In the genomic region with DNA sequence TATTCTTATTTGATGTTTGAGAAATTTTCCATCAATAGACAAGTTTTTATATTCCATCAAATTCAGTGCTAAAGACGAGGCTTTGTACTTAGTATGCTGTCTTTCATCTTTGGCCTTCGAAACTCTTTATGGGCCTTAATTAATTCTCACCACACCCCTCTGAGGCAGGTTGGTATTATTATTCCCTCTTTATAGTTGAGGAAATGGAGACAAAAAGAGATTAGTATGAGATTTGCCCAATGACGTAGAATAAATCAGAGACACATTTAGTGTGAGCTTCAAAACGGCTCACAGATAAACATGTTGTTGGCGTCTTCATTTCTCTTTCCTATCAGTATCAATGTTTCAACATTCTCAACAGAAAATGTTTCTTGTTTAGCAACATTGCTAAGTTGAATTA, we compare ENCODE assay signal across 20 cellular contexts. TPM values are rescaled to one million over a fixed set of nuclear protein-coding genes. Genes with fewer than 3 reads are reported as not detected.
DNase-seq lines count a peak whose midpoint lies in the region; ATAC-seq and TF ChIP-seq lines count a peak whose summit lies in the region.
"Had no signal": no experiment of that assay in that cellular context is flagged by ENCODE, and none has a peak within 500 bp of the region (broad histone marks: within the 10 kb centered on the region; RNA-seq: fewer than 3 reads in every experiment).

No MANE protein-coding gene starts in this region.

- no peaks in the 10 kb centered on the region for H3K79me2 ChIP-seq in mammary epithelial cell (ENCODE audit: insufficient read depth, low read length)

- no TSS peak for BruUV-seq in mammary epithelial cell (replicated peaks; lab: Mats Ljungman, UMichigan)

- H3K4me3 ChIP-seq in mammary epithelial cell (replicated peaks in 1 of 3; ENCODE audit: insufficient read depth in 1 of 3, low read depth in 2 of 3, low read length in 3 of 3) (no peak overlapping the region), lower lobe of right lung (no peak overlapping the region)

- H3K36me3 Mint-ChIP-seq in mesothelial cell of epicardium (no peaks in the 10 kb centered on the region), type B pancreatic cell (no peaks in the 10 kb centered on the region)

- ATAC-seq in lower lobe of right lung = no peak
- ATAC-seq: HCT116, Panc1 had no signal

- H3K9ac ChIP-seq in mammary epithelial cell (ENCODE audit: insufficient read depth, low read length) = no peak overlapping the region

- H3K36me3 ChIP-seq in mammary epithelial cell (ENCODE audit: insufficient read depth, low read length) (no peaks in the 10 kb centered on the region), lower lobe of right lung (no peaks in the 10 kb centered on the region)

- H3K4me1 ChIP-seq in mammary epithelial cell (ENCODE audit: insufficient read depth, low read length) = peaks cover 15% of the 10 kb centered on the region
- H3K4me1 ChIP-seq in lower lobe of right lung = peaks cover 13% of the 10 kb centered on the region

- no peaks in the 10 kb centered on the region for H3K27me3 Mint-ChIP-seq in mesothelial cell of epicardium (ENCODE audit: low read depth)
- H3K27me3 Mint-ChIP-seq in type B pancreatic cell = peaks cover 3% of the 10 kb centered on the region

- H3K4me1 Mint-ChIP-seq in mesothelial cell of epicardium (peaks cover 45% of the 10 kb centered on the region), type B pancreatic cell (ENCODE audit: unreplicated experiment) (peaks cover 22% of the 10 kb centered on the region)

- H3K27ac ChIP-seq in mammary epithelial cell (ENCODE audit: insufficient read depth, low read depth, low read length) (peak overlapping the region; percentile 76), lower lobe of right lung (no peak overlapping the region)
- H3K27ac ChIP-seq: RWPE1 had no signal

- CTCF ChIA-PET in mammary epithelial cell (lab: Charles Lee; ENCODE audit: low non-redundant PET) = interaction anchor here (0.6 kb wide), 2 partner anchors 19 to 245 kb away, joined by 3 to 6 read pairs; no protein-coding TSS in a partner anchor

- H4K20me1 ChIP-seq in mammary epithelial cell (ENCODE audit: insufficient read depth, low read length) = no peaks in the 10 kb centered on the region

- H2AFZ ChIP-seq in mammary epithelial cell (ENCODE audit: low read depth, low read length) = no peak overlapping the region

- dilution Hi-C loops in mammary epithelial cell (cut with HindIII; ENCODE audit: low sequenced_read_pairs) = no loop called here

- peak overlapping the region; percentile 33 for H3K4me2 ChIP-seq in mammary epithelial cell (ENCODE audit: insufficient read depth, low read depth, low read length)

- intact Hi-C loops in mammary epithelial cell (cut with micrococcal nuclease) = loop anchor here (5.0 kb wide), 1 partner anchor 34 kb away; a partner anchor contains a TSS
- intact Hi-C loops in lower lobe of right lung (cut with DNase I) = no loop called here

- TF ChIP-seq CTCF in mammary epithelial cell (conservative IDR thresholded peaks at IDR 0.05 in 1 of 2, IDR thresholded peaks at IDR 0.05 in 1 of 2; ENCODE audit: extremely low read depth in 1 of 2, insufficient read depth in 1 of 2, low read depth in 1 of 2, low read length in 2 of 2) = no peak
- TF ChIP-seq CTCF in mesothelial cell of epicardium (IDR thresholded peaks at IDR 0.05; ENCODE audit: unreplicated experiment) = no peak
- TF ChIP-seq CTCF in type B pancreatic cell (conservative IDR thresholded peaks at IDR 0.05) = no peak
- TF ChIP-seq CTCF in lower lobe of right lung (IDR thresholded peaks at IDR 0.05) = no peak

- H3K9me3 ChIP-seq in mammary epithelial cell (replicated peaks; ENCODE audit: insufficient read depth, low read length) (no peaks in the 10 kb centered on the region), lower lobe of right lung (no peaks in the 10 kb centered on the region)

- 90% methylated on average over 5 of the region's 5 CpGs for WGBS in mammary epithelial cell (ENCODE audit: low coverage, missing lambda C conversion rate)

- no peak overlapping the region for H3K4me3 Mint-ChIP-seq in mesothelial cell of epicardium
- no peak overlapping the region for H3K4me3 Mint-ChIP-seq in type B pancreatic cell

- H3K27ac Mint-ChIP-seq in mesothelial cell of epicardium = peak overlapping the region; percentile 50
- peak overlapping the region; percentile 24 for H3K27ac Mint-ChIP-seq in type B pancreatic cell

- H3K9me3 Mint-ChIP-seq in mesothelial cell of epicardium = no peaks in the 10 kb centered on the region
- H3K9me3 Mint-ChIP-seq in type B pancreatic cell = no peaks in the 10 kb centered on the region

- in situ Hi-C loops in mammary epithelial cell (cut with MboI; ENCODE audit: low sequenced_read_pairs in 2 of 2) = no loop called here

- H3K27me3 ChIP-seq in mammary epithelial cell (ENCODE audit: insufficient read depth, low read length) (no peaks in the 10 kb centered on the region), lower lobe of right lung (ENCODE audit: low read depth) (no peaks in the 10 kb centered on the region)

- peak; percentile 30 for DNase-seq in NCI-H69 (lab: John Stamatoyannopoulos, UW)
- no peak for DNase-seq in mammary epithelial cell
- no peak for DNase-seq in mesothelial cell of epicardium (ENCODE audit: low spot score in 2 of 2, unreplicated experiment in 2 of 2)
- no peak for DNase-seq in type B pancreatic cell (ENCODE audit: extremely low spot score, unreplicated experiment)
- no peak for DNase-seq in lower lobe of right lung
- no peak for DNase-seq in A172 (ENCODE audit: low spot score)
- no peak for DNase-seq in NCI-H2107 treated with DMSO at 0.1 percent for 48 hours (lab: John Stamatoyannopoulos, UW; ENCODE audit: unreplicated experiment)
- DNase-seq: ACHN, Calu3, DND-41, KG1, NCI-H1092, NCI-H1436, NCI-H187, NCI-H524 treated with DMSO at 0.1 percent for 48 hours, NCI-H82, SHP77 treated with DMSO at 0.1 percent for 48 hours had no signal

RNA-seq across cellular contexts. Expression of a gene that starts 35.9 kb away (rescaled TPM):
- 10 to 100 TPM; 60.3 to 60.6 TPM for total RNA-seq in mammary epithelial cell
- polyA plus RNA-seq in mammary epithelial cell = 15.6 TPM
- 109 TPM for polyA minus RNA-seq in mammary epithelial cell
- 42.9 to 45.4 TPM (median 44.3 TPM) in 3 replicates for total RNA-seq in mesothelial cell of epicardium
- total RNA-seq in type B pancreatic cell (ENCODE audit: low replicate concordance) = 69.0 and 79.1 TPM in 2 replicates
- total RNA-seq in lower lobe of right lung = 77.2 TPM
- 5.9 and 7.0 TPM in 2 replicates for total RNA-seq in A172 (2014; rRNA removed; shearing (Covaris generic))
